9 cellular contexts compared by ENCODE assay signal in the genomic region with DNA sequence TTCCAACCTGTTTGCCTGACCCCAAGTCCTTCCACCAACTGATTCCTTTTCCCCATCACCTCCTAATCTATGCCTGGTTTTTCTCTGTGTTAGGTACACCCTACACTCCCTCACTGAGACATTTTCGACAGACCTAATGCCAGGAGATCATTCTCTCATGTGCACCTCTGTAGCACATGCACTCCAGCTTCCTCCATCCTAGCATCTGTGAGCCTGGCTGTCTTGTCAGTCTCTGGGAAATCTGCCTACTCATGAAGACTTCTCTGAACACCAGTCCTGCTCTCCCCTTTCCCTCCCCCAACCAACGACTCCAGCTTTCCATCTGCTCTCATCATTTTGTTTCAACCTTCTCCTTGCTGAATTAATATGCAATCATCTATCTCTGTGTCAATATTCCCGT. TPM values are rescaled to one million over a fixed set of nuclear protein-coding genes. Genes with fewer than 3 reads are reported as not detected.
A peak's percentile ranks its signal among the peaks of the same experiment; 100 is the strongest.
DNase-seq lines count a peak whose midpoint lies in the region; ATAC-seq, FAIRE-seq and TF ChIP-seq lines count a peak whose summit lies in the region.
"Had no signal": no experiment of that assay in that cellular context is flagged by ENCODE, and none has a peak within 500 bp of the region (broad histone marks: within the 10 kb centered on the region; RNA-seq: fewer than 3 reads in every experiment).

No MANE protein-coding gene starts in this region.

- H3K27ac ChIP-seq in Peyer's patch = no peak overlapping the region
- H3K27ac ChIP-seq in esophagus (ENCODE audit: low read depth in 2 of 2, low read length in 1 of 2) = peak overlapping the region; percentile 95 to 98
- H3K27ac ChIP-seq in psoas muscle = peak overlapping the region; percentile 90

- no peak for TF ChIP-seq CTCF in GM06990 (IDR thresholded peaks at IDR 0.05; ENCODE audit: insufficient read depth, low read length, poor library complexity, severe bottlenecking)
- TF ChIP-seq CTCF in Peyer's patch (IDR thresholded peaks at IDR 0.05) = no peak
- TF ChIP-seq CTCF in psoas muscle (IDR thresholded peaks at IDR 0.05) = no peak

- 41 to 43% methylated on average over 3 of the region's 3 CpGs for WGBS in esophagus, 2 donors
- 33 to 53% (median 40%) methylated on average over 3 of the region's 3 CpGs for WGBS in psoas muscle, 3 donors

- no peak for FAIRE-seq in RCC 7860 (lab: Jason Lieb, UNC)

- H3K4me3 ChIP-seq in GM06990 (replicated peaks; ENCODE audit: low read depth, low read length) (peak overlapping the region; percentile 94), Peyer's patch (peak overlapping the region; percentile 79 to 96 (median 92)), esophagus (ENCODE audit: low read depth in 1 of 2, low read length in 2 of 2) (peak overlapping the region in 1 of 2 donors; percentile 98), psoas muscle (peak overlapping the region; percentile 91)

- ATAC-seq in psoas muscle = no peak

- intact Hi-C loops in psoas muscle (cut with DNase I) = loop anchor here in 1 of 2 donors (10.0 kb wide), 1 partner anchor 164 kb away; no protein-coding TSS in a partner anchor

- peaks cover 0 to 21% (median 4%) of the 10 kb centered on the region in 4 donors for H3K4me1 ChIP-seq in Peyer's patch
- H3K4me1 ChIP-seq in esophagus (ENCODE audit: control insufficient read depth in 2 of 2, insufficient read depth in 2 of 2, low read length in 1 of 2) = peaks cover 2 to 7% of the 10 kb centered on the region in 2 donors
- H3K4me1 ChIP-seq in psoas muscle = peaks cover 29% of the 10 kb centered on the region

- DNase-seq in GM06990 (ENCODE audit: extremely low read depth, insufficient read length) = no peak
- no peak for DNase-seq in Peyer's patch
- no peak for DNase-seq in psoas muscle
- no peak for DNase-seq in A172 (ENCODE audit: low spot score)
- DNase-seq in NCI-H510A treated with DMSO at 0.1 percent for 48 hours (lab: John Stamatoyannopoulos, UW) = no peak
- no peak for DNase-seq in occipital lobe (lab: John Stamatoyannopoulos, UW)
- no peak for DNase-seq in RCC 7860 (ENCODE audit: low spot score)
- DNase-seq: activated CD4-positive, alpha-beta T cell treated with anti-CD3 and anti-CD28 coated beads for 48 hours had no signal

- H3K36me3 ChIP-seq in GM06990 (ENCODE audit: control insufficient read depth, insufficient read depth, low read length) (peaks cover 12% of the 10 kb centered on the region), Peyer's patch (peaks cover 0 to 37% (median 0%) of the 10 kb centered on the region in 3 donors), esophagus (ENCODE audit: control insufficient read depth in 2 of 2, insufficient read depth in 2 of 2, low read length in 1 of 2) (peaks cover 10 to 19% of the 10 kb centered on the region in 2 donors), psoas muscle (ENCODE audit: insufficient read depth in 1 of 2, low read depth in 1 of 2) (peaks cover 28 to 50% of the 10 kb centered on the region in 2 donors)

- no peaks in the 10 kb centered on the region for H3K27me3 ChIP-seq in GM06990 (replicated peaks; ENCODE audit: control insufficient read depth, insufficient read depth, low read length)
- no peaks in the 10 kb centered on the region for H3K27me3 ChIP-seq in Peyer's patch
- no peaks in the 10 kb centered on the region for H3K27me3 ChIP-seq in esophagus (ENCODE audit: control insufficient read depth in 1 of 2, insufficient read depth in 2 of 2, low read length in 2 of 2)
- H3K27me3 ChIP-seq in psoas muscle (ENCODE audit: insufficient read depth in 3 of 3, low read length in 2 of 3) = no peaks in the 10 kb centered on the region

- no peak for TF ChIP-seq POLR2A in Peyer's patch (IDR thresholded peaks at IDR 0.05)

- H3K9me3 ChIP-seq in Peyer's patch = no peaks in the 10 kb centered on the region
- no peaks in the 10 kb centered on the region for H3K9me3 ChIP-seq in esophagus (ENCODE audit: control insufficient read depth in 2 of 2, insufficient read depth in 1 of 2, low read depth in 1 of 2, low read length in 1 of 2)
- H3K9me3 ChIP-seq in psoas muscle = no peaks in the 10 kb centered on the region

RNA-seq across cellular contexts. Expression of a gene that starts 1.0 kb away (rescaled TPM):
- total RNA-seq in Peyer's patch = 10 to 100 TPM; 36.1 to 58.6 (median 38.7) TPM
- 10 to 100 TPM; 32.3 to 50.1 TPM for polyA plus RNA-seq in esophagus
- 10 to 100 TPM; 15.4 to 18.2 (median 17.2) TPM for total RNA-seq in psoas muscle
- 10 to 100 TPM; 22.3 to 44.5 (median 27.4) TPM for polyA plus RNA-seq in psoas muscle
- total RNA-seq in A172 (2014; rRNA removed; shearing (Covaris generic)) = 76.1 and 80.9 TPM in 2 replicates
- total RNA-seq in occipital lobe = 20.7 TPM

RNA-seq across cellular contexts. Expression of a gene that starts 1.1 kb away (rescaled TPM):
- total RNA-seq in Peyer's patch (100 to 1,000 TPM in 2 of 4 donors, 10 to 100 TPM in 2; 76.9 to 129 (median 104) TPM), psoas muscle (10 to 100 TPM; 14.2 to 24.7 (median 19.9) TPM), occipital lobe (17.3 TPM)
- polyA plus RNA-seq in esophagus (10 to 100 TPM in 1 of 2 donors, 1 to 10 TPM in 1; 9.8 to 39.3 TPM), psoas muscle (10 to 100 TPM in 2 of 3 donors, 1 to 10 TPM in 1; 5.9 to 17.9 (median 10.3) TPM)
- 6.6 and 9.7 TPM in 2 replicates for total RNA-seq in A172 (2014; rRNA removed; shearing (Covaris generic))

RNA-seq across cellular contexts. Expression of a gene that starts 20.8 kb away (rescaled TPM):
- total RNA-seq in Peyer's patch = 100 to 1,000 TPM in 1 of 4 donors, 10 to 100 TPM in 3; 29.7 to 101 (median 71.3) TPM
- polyA plus RNA-seq in esophagus = 100 to 1,000 TPM; 123 to 264 TPM
- total RNA-seq in psoas muscle = 10 to 100 TPM; 15.9 to 19.2 (median 17.6) TPM
- polyA plus RNA-seq in psoas muscle = 10 to 100 TPM; 28.1 to 68.1 (median 39.2) TPM
- 101 and 103 TPM in 2 replicates for total RNA-seq in A172 (2014; rRNA removed; shearing (Covaris generic))
- total RNA-seq in occipital lobe = 7.0 TPM

RNA-seq across cellular contexts. Expression of a gene that starts 29.8 kb away (rescaled TPM):
- 10 to 100 TPM in 1 of 4 donors, 1 to 10 TPM in 3; 3.4 to 14.9 (median 6.3) TPM for total RNA-seq in Peyer's patch
- polyA plus RNA-seq in esophagus = 10 to 100 TPM; 33.1 to 42.8 TPM
- total RNA-seq in psoas muscle = under 1 TPM in 2 of 4 donors, not detected in 2; 0.25 to 0.36 TPM
- polyA plus RNA-seq in psoas muscle = 1 to 10 TPM; 1.1 to 1.9 (median 1.6) TPM
- 190 and 245 TPM in 2 replicates for total RNA-seq in A172 (2014; rRNA removed; shearing (Covaris generic))
- 4.2 TPM for total RNA-seq in occipital lobe

RNA-seq across cellular contexts. Expression of a gene that starts 51.0 kb away (rescaled TPM):
- not detected for total RNA-seq in Peyer's patch
- under 1 TPM in 1 of 2 donors, not detected in 1; 0.06 TPM for polyA plus RNA-seq in esophagus
- under 1 TPM in 1 of 4 donors, not detected in 3; 0.11 TPM for total RNA-seq in psoas muscle
- under 1 TPM in 1 of 3 donors, not detected in 2; 0.01 TPM for polyA plus RNA-seq in psoas muscle
- total RNA-seq in A172 (2014; rRNA removed; shearing (Covaris generic)) = not detected in 2 replicates
- total RNA-seq in occipital lobe = not detected

Comparison
In these comparisons a context has a peak if more than half of its experiments do, and no peak if none do; other contexts are left out.
1. H3K27ac ChIP-seq: peak in esophagus (2 of 2) and psoas muscle (single experiment); none in Peyer's patch (0 of 4).